ENCODE assay signal across 9 cellular contexts in genomic region chr3:166917437-166917836, GRCh38.
"Had no signal": no experiment of that assay in that cellular context is flagged by ENCODE, and none has a peak within 500 bp of the region (broad histone marks: within the 10 kb centered on the region; RNA-seq: fewer than 3 reads in every experiment).

No MANE protein-coding gene starts in this region.

- FAIRE-seq: H54, K562 had no signal

- H3K4me1 ChIP-seq: HAP-1 had no signal

- H3K4me3 Mint-ChIP-seq: HFFc6 had no signal

- DNase-seq: GOT3, HFFc6, IMR-90, KG1 had no signal

- H3K27ac ChIP-seq: HL-60 had no signal

- ATAC-seq: HCT116, K562 had no signal

- H3K27ac Mint-ChIP-seq: HFFc6 had no signal

- H3K4me3 ChIP-seq: HAP-1, K562 had no signal

- H3K36me3 ChIP-seq: HAP-1 had no signal
